In the genomic region with DNA sequence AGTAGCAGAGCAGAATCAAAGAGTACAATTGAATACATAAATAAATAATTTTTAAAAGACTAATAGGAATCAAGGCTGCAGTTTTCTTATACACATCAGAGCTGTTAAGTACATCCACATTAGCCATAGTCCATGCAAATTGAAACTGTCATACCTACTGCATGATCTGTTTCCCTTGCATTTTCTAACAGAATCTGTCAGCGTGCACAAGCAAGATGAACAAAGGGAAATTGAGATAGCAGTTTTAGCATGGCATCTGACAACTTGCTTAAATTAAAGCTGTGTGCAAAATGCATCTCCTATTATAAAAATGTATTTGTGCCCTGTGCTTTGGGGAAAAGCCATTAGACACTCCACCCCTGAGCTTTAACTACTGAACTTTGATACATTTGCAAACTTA, we compare ENCODE assay signal across 26 cellular contexts.
"Had no signal": no experiment of that assay in that cellular context is flagged by ENCODE, and none has a peak within 500 bp of the region (broad histone marks: within the 10 kb centered on the region; RNA-seq: fewer than 3 reads in every experiment).

No MANE protein-coding gene starts in this region.

- H3K27me3 ChIP-seq: stomach, suprapubic skin, testis, thyroid gland, tibial artery, tibial nerve, transverse colon, upper lobe of left lung, upper lobe of right lung, uterus, vagina had no signal

- ATAC-seq: stimulated activated effector memory CD8-positive, alpha-beta T cell treated with anti-CD3 and anti-CD28 coated beads, Interleukin-12 subunit alpha, Interleukin-12 subunit beta, amount 100 ng/mL, for 72 hours; stimulated activated memory B cell treated with anti-CD40 and anti-IgM and Interleukin-4, amounts not matched to agents 10 μg/mL and 1 μg/mL and 100 μg/mL, for 72 hours; stimulated activated naive B cell treated with anti-CD40 and anti-IgM and Interleukin-4, amounts not matched to agents 10 μg/mL and 1 μg/mL and 100 μg/mL, for 72 hours; stimulated activated naive CD8-positive, alpha-beta T cell treated with anti-CD3 and anti-CD28 coated beads, Interleukin-15, amount 100 ng/mL, for 72 hours; stimulated activated naive CD8-positive, alpha-beta T cell treated with anti-CD3 and anti-CD28 coated beads, Interleukin-15, Interleukin-2, amounts not matched to agents 100 U/mL and 50 U/mL, for 24 hours; upper lobe of right lung had no signal

- H3K4me1 ChIP-seq: stomach, suprapubic skin, testis, thyroid gland, tibial artery, tibial nerve, transverse colon, upper lobe of left lung, upper lobe of right lung, uterus, vagina had no signal

- H3K9me3 ChIP-seq: stomach, suprapubic skin, testis, thoracic aorta, thyroid gland, tibial artery, tibial nerve, transverse colon, upper lobe of left lung, upper lobe of right lung, uterus, vagina had no signal

- H3K4me3 ChIP-seq: stomach, suprapubic skin, testis, thoracic aorta, thyroid gland, tibial artery, tibial nerve, transverse colon, upper lobe of left lung, upper lobe of right lung, uterus, vagina had no signal

- H3K27ac ChIP-seq: stomach, suprapubic skin, testis, thoracic aorta, thyroid gland, tibial artery, tibial nerve, transverse colon, upper lobe of left lung, upper lobe of right lung, uterus, vagina had no signal

- H3K36me3 ChIP-seq: stomach, suprapubic skin, thoracic aorta, thyroid gland, tibial artery, tibial nerve, transverse colon, upper lobe of left lung, upper lobe of right lung, vagina had no signal

- DNase-seq: stimulated activated CD4-positive, alpha-beta T cell treated with anti-CD3 and anti-CD28 coated beads, Interleukin-2, amount 100 ng/mL, for 48 hours; stimulated activated CD4-positive, alpha-beta T cell treated with anti-CD3 and anti-CD28 coated beads, Interleukin-4, amount 100 ng/mL, for 1 hour; stimulated activated CD4-positive, alpha-beta T cell treated with anti-CD3 and anti-CD28 coated beads, Interleukin-4, amount 100 ng/mL, for 24 hours; stimulated activated CD4-positive, alpha-beta T cell treated with anti-CD3 and anti-CD28 coated beads, Interleukin-4, amount 100 ng/mL, for 4 hours; stimulated activated CD8-positive, alpha-beta memory T cell treated with anti-CD3 and anti-CD28 coated beads, Interleukin-4, amount 100 ng/mL, for 48 hours; stimulated activated naive B cell treated with anti-CD40 and anti-IgM and Interleukin-4, amounts not matched to agents 10 μg/mL and 1 μg/mL and 100 μg/mL, for 72 hours; stimulated activated naive CD4-positive, alpha-beta T cell; stimulated activated naive CD4-positive, alpha-beta T cell treated with Interleukin-2 at 50 U/mL for 16 hours; stimulated activated naive CD8-positive, alpha-beta T cell treated with anti-CD3 and anti-CD28 coated beads, Interleukin-15, amount 100 ng/mL, for 72 hours; stimulated activated naive CD8-positive, alpha-beta T cell treated with anti-CD3 and anti-CD28 coated beads, Interleukin-15, Interleukin-2, amounts not matched to agents 100 U/mL and 50 U/mL, for 24 hours; stomach; substantia nigra; testis; thyroid gland; tibial artery; transverse colon; trophoblast cell; upper lobe of left lung; upper lobe of right lung; uterus had no signal
